ENCODE assay signal across 1 cellular context in the genomic region with DNA sequence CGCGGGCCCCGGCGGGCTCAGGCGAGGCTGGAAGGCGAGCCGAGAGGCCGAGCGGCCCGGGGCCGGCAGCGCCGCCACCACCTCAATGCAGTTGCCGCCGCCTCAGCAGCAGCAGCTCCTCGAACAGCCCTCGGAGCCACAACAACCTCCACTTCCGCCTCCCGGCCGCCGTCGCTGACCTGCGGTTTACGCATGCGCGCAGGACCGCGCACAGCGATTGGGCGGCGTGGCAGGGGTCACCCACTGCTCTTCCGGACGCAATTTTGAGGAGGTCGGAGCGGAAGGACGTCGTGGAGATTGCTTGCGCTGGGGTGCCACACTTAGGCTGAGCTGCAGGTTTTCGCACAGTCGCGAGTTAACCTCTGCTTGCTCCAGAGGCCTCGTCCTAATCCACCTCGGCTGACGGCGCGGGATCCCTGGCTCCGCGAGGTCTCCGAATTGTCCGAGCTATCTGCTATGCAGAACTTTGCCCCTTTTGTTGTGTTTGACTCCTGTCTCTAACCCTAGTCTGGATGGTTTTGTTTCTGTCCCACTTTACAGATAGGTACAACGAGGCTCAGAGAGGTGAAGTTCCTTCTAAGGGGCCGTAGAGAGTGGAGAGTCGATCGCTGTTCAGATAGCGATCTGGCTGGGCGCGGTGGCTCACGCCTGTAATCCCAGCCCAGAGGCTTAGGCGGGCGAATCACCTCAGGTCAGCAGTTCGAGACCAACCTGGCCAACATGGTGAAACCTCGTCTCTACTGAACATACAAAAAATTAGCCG.
TF ChIP-seq lines count a peak whose summit lies in the region.

A gene (plus strand): TSS at position 243 of the 763 bp plus-strand sequence. CDS start 6,657 bp downstream, outside the sequence.
A gene with protein sequence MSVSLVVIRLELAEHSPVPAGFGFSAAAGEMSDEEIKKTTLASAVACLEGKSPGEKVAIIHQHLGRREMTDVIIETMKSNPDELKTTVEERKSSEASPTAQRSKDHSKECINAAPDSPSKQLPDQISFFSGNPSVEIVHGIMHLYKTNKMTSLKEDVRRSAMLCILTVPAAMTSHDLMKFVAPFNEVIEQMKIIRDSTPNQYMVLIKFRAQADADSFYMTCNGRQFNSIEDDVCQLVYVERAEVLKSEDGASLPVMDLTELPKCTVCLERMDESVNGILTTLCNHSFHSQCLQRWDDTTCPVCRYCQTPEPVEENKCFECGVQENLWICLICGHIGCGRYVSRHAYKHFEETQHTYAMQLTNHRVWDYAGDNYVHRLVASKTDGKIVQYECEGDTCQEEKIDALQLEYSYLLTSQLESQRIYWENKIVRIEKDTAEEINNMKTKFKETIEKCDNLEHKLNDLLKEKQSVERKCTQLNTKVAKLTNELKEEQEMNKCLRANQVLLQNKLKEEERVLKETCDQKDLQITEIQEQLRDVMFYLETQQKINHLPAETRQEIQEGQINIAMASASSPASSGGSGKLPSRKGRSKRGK (minus strand): TSS at position 146 of the 763 bp plus-strand sequence. CDS start 164 bp downstream, outside the sequence.

TF ChIP-seq in HepG2, 621 proteins besides CTCF, POLR2A, EP300 and RAD21 (continued from another document and continues in another):
- TF ChIP-seq, protein P1, sequence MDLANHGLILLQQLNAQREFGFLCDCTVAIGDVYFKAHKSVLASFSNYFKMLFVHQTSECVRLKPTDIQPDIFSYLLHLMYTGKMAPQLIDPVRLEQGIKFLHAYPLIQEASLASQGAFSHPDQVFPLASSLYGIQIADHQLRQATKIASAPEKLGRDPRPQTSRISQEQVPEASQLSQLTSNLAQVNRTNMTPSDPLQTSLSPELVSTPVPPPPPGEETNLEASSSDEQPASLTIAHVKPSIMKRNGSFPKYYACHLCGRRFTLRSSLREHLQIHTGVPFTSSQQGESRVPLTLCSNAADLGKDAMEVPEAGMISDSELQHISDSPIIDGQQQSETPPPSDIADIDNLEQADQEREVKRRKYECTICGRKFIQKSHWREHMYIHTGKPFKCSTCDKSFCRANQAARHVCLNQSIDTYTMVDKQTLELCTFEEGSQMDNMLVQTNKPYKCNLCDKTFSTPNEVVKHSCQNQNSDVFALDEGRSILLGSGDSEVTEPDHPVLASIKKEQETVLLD (CRISPR knock-in tag; IDR thresholded peaks at IDR 0.05; ENCODE audit: low read depth): peak; percentile 38; the same call in 1 of the 2 replicates
- TF ChIP-seq ZNF567 (CRISPR knock-in tag; IDR thresholded peaks at IDR 0.05; ENCODE audit: borderline replicate concordance) (no peak), HNRNPH1 (optimal IDR thresholded peaks at IDR 0.05; ENCODE audit: low read depth, low read length) (no peak), HOXA3 (CRISPR knock-in tag; IDR thresholded peaks at IDR 0.05) (peak; percentile 78; the same call in 1 of the 2 replicates), KAT8 (CRISPR knock-in tag; IDR thresholded peaks at IDR 0.05) (peak; percentile 99), MYNN (CRISPR knock-in tag; IDR thresholded peaks at IDR 0.05; ENCODE audit: low read depth) (no peak; the same call in 1 of the 2 replicates), ZNF747 (CRISPR knock-in tag; IDR thresholded peaks at IDR 0.05; ENCODE audit: borderline replicate concordance) (no peak; the same call in 1 of the 2 replicates), ZNF3 (CRISPR knock-in tag; IDR thresholded peaks at IDR 0.05) (no peak), MAF1 (CRISPR knock-in tag; IDR thresholded peaks at IDR 0.05; ENCODE audit: borderline replicate concordance) (no peak), ZNF552 (CRISPR knock-in tag; IDR thresholded peaks at IDR 0.05; ENCODE audit: borderline replicate concordance) (peak; percentile 38; the same call in 1 of the 2 replicates), SALL1 (CRISPR knock-in tag; IDR thresholded peaks at IDR 0.05) (peak; percentile 78), ZNF10 (CRISPR knock-in tag; IDR thresholded peaks at IDR 0.05; ENCODE audit: borderline replicate concordance, low read depth) (no peak), BORCS8-MEF2B (CRISPR knock-in tag; IDR thresholded peaks at IDR 0.05) (peak; percentile 70; the same call in 1 of the 2 replicates), ZNF263 (CRISPR knock-in tag; IDR thresholded peaks at IDR 0.05) (no peak), ZNF12 (CRISPR knock-in tag; IDR thresholded peaks at IDR 0.05) (no peak; the same call in 1 of the 2 replicates), TCF7 (IDR thresholded peaks at IDR 0.05; ENCODE audit: low read depth) (no peak), NFE2L2 (IDR thresholded peaks at IDR 0.05; ENCODE audit: low read length) (no peak), ZFP82 (CRISPR knock-in tag; IDR thresholded peaks at IDR 0.05; ENCODE audit: borderline replicate concordance) (no peak), RORA (CRISPR knock-in tag; IDR thresholded peaks at IDR 0.05) (no peak), HIVEP1 (CRISPR knock-in tag; IDR thresholded peaks at IDR 0.05) (0 out of 2 replicates have a peak, but pooled peaks have one; percentile 20), ZNF850 (CRISPR knock-in tag; conservative IDR thresholded peaks at IDR 0.05) (no peak), TBX3 (IDR thresholded peaks at IDR 0.05; ENCODE audit: borderline replicate concordance) (no peak), DPF2 (CRISPR knock-in tag; IDR thresholded peaks at IDR 0.05; ENCODE audit: borderline replicate concordance, low read depth) (no peak), ETV6 (CRISPR knock-in tag; conservative IDR thresholded peaks at IDR 0.05) (no peak; the same call in 1 of the 2 replicates), ZSCAN21 (CRISPR knock-in tag; IDR thresholded peaks at IDR 0.05; ENCODE audit: borderline replicate concordance) (peak; percentile 81), ZSCAN12 (CRISPR knock-in tag; IDR thresholded peaks at IDR 0.05) (no peak), HHEX (CRISPR knock-in tag; IDR thresholded peaks at IDR 0.05) (no peak), GATAD1 (CRISPR knock-in tag; IDR thresholded peaks at IDR 0.05) (peak; percentile 99), ZNF136 (CRISPR knock-in tag; IDR thresholded peaks at IDR 0.05; ENCODE audit: low read depth) (no peak), ATRX (CRISPR knock-in tag; IDR thresholded peaks at IDR 0.05; ENCODE audit: borderline replicate concordance) (no peak), YY1 (IDR thresholded peaks at IDR 0.05; ENCODE audit: insufficient read depth, insufficient replicate concordance, low read depth, low read length) (peak; percentile 76), ZNF24 (IDR thresholded peaks at IDR 0.05) (0 out of 2 replicates have a peak, but pooled peaks have one; percentile 30), FOXA3 (CRISPR knock-in tag; IDR thresholded peaks at IDR 0.05) (peak; percentile 51), JDP2 (CRISPR knock-in tag; IDR thresholded peaks at IDR 0.05; ENCODE audit: borderline replicate concordance) (no peak), ZNF260 (CRISPR knock-in tag; IDR thresholded peaks at IDR 0.05; ENCODE audit: borderline replicate concordance, low read depth) (no peak), GABPB1 (CRISPR knock-in tag; IDR thresholded peaks at IDR 0.05) (peak; percentile 97), ZFP41 (CRISPR knock-in tag; IDR thresholded peaks at IDR 0.05; ENCODE audit: borderline replicate concordance) (no peak), CHCHD3 (CRISPR knock-in tag; IDR thresholded peaks at IDR 0.05) (no peak), HOXD1 (CRISPR knock-in tag; IDR thresholded peaks at IDR 0.05) (no peak), ZNF234 (CRISPR knock-in tag; conservative IDR thresholded peaks at IDR 0.05) (no peak), ZNF431 (CRISPR knock-in tag; IDR thresholded peaks at IDR 0.05; ENCODE audit: borderline replicate concordance, low read depth) (no peak), MXD4 (CRISPR knock-in tag; IDR thresholded peaks at IDR 0.05) (peak; percentile 75; the same call in 1 of the 2 replicates), NPAS2 (CRISPR knock-in tag; IDR thresholded peaks at IDR 0.05; ENCODE audit: borderline replicate concordance) (no peak)
- TF ChIP-seq, protein P2, sequence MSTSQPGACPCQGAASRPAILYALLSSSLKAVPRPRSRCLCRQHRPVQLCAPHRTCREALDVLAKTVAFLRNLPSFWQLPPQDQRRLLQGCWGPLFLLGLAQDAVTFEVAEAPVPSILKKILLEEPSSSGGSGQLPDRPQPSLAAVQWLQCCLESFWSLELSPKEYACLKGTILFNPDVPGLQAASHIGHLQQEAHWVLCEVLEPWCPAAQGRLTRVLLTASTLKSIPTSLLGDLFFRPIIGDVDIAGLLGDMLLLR (CRISPR knock-in tag; IDR thresholded peaks at IDR 0.05): no peak
- TF ChIP-seq, protein P3, sequence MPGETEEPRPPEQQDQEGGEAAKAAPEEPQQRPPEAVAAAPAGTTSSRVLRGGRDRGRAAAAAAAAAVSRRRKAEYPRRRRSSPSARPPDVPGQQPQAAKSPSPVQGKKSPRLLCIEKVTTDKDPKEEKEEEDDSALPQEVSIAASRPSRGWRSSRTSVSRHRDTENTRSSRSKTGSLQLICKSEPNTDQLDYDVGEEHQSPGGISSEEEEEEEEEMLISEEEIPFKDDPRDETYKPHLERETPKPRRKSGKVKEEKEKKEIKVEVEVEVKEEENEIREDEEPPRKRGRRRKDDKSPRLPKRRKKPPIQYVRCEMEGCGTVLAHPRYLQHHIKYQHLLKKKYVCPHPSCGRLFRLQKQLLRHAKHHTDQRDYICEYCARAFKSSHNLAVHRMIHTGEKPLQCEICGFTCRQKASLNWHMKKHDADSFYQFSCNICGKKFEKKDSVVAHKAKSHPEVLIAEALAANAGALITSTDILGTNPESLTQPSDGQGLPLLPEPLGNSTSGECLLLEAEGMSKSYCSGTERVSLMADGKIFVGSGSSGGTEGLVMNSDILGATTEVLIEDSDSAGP (CRISPR knock-in tag; IDR thresholded peaks at IDR 0.05; ENCODE audit: borderline replicate concordance): peak; percentile 82
- TF ChIP-seq, protein P4, sequence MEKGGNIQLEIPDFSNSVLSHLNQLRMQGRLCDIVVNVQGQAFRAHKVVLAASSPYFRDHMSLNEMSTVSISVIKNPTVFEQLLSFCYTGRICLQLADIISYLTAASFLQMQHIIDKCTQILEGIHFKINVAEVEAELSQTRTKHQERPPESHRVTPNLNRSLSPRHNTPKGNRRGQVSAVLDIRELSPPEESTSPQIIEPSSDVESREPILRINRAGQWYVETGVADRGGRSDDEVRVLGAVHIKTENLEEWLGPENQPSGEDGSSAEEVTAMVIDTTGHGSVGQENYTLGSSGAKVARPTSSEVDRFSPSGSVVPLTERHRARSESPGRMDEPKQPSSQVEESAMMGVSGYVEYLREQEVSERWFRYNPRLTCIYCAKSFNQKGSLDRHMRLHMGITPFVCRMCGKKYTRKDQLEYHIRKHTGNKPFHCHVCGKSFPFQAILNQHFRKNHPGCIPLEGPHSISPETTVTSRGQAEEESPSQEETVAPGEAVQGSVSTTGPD (CRISPR knock-in tag; IDR thresholded peaks at IDR 0.05): no peak
- TF ChIP-seq, protein P5, sequence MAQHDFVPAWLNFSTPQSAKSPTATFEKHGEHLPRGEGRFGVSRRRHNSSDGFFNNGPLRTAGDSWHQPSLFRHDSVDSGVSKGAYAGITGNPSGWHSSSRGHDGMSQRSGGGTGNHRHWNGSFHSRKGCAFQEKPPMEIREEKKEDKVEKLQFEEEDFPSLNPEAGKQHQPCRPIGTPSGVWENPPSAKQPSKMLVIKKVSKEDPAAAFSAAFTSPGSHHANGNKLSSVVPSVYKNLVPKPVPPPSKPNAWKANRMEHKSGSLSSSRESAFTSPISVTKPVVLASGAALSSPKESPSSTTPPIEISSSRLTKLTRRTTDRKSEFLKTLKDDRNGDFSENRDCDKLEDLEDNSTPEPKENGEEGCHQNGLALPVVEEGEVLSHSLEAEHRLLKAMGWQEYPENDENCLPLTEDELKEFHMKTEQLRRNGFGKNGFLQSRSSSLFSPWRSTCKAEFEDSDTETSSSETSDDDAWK (CRISPR knock-in tag; IDR thresholded peaks at IDR 0.05): no peak
- TF ChIP-seq, protein P6, sequence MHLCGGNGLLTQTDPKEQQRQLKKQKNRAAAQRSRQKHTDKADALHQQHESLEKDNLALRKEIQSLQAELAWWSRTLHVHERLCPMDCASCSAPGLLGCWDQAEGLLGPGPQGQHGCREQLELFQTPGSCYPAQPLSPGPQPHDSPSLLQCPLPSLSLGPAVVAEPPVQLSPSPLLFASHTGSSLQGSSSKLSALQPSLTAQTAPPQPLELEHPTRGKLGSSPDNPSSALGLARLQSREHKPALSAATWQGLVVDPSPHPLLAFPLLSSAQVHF (CRISPR knock-in tag; IDR thresholded peaks at IDR 0.05): no peak
- TF ChIP-seq, protein P7, sequence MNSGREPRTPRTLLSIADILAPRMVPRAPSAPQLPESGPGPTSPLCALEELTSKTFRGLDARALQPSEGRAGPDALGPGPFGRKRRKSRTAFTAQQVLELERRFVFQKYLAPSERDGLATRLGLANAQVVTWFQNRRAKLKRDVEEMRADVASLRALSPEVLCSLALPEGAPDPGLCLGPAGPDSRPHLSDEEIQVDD (CRISPR knock-in tag; IDR thresholded peaks at IDR 0.05; ENCODE audit: borderline replicate concordance): 0 out of 2 replicates have a peak, but pooled peaks have one; percentile 64
- TF ChIP-seq, protein P8, sequence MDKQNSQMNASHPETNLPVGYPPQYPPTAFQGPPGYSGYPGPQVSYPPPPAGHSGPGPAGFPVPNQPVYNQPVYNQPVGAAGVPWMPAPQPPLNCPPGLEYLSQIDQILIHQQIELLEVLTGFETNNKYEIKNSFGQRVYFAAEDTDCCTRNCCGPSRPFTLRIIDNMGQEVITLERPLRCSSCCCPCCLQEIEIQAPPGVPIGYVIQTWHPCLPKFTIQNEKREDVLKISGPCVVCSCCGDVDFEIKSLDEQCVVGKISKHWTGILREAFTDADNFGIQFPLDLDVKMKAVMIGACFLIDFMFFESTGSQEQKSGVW (CRISPR knock-in tag; IDR thresholded peaks at IDR 0.05; ENCODE audit: borderline replicate concordance): no peak
- TF ChIP-seq, protein P9, sequence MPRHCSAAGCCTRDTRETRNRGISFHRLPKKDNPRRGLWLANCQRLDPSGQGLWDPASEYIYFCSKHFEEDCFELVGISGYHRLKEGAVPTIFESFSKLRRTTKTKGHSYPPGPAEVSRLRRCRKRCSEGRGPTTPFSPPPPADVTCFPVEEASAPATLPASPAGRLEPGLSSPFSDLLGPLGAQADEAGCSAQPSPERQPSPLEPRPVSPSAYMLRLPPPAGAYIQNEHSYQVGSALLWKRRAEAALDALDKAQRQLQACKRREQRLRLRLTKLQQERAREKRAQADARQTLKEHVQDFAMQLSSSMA (CRISPR knock-in tag; IDR thresholded peaks at IDR 0.05): peak; percentile 99
- TF ChIP-seq, protein P10, sequence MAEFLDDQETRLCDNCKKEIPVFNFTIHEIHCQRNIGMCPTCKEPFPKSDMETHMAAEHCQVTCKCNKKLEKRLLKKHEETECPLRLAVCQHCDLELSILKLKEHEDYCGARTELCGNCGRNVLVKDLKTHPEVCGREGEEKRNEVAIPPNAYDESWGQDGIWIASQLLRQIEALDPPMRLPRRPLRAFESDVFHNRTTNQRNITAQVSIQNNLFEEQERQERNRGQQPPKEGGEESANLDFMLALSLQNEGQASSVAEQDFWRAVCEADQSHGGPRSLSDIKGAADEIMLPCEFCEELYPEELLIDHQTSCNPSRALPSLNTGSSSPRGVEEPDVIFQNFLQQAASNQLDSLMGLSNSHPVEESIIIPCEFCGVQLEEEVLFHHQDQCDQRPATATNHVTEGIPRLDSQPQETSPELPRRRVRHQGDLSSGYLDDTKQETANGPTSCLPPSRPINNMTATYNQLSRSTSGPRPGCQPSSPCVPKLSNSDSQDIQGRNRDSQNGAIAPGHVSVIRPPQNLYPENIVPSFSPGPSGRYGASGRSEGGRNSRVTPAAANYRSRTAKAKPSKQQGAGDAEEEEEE (CRISPR knock-in tag; IDR thresholded peaks at IDR 0.05; ENCODE audit: borderline replicate concordance): peak; percentile 68; the same call in 1 of the 2 replicates
